ENCODE assay signal across 30 cellular contexts in the genomic region with DNA sequence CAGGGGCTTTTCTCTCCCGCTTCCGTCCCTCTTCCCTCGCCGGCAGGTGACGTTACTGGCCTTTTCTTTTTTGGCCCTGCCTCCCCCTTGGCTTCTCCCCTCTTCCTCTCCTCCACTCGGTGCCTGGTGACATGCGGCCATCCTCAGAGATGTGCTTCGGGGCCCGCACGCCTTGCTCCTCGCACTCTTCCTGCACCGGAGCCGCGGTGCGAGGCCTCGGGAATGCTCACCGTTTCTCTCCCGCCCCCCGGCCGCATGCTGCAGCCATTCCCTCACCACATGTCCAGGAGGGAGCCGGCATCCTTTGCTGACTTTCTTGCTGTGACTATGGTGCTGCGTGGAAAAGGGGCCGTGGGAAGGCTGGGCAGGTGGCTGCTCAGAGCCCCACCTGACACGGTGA.
"Had no signal": no experiment of that assay in that cellular context is flagged by ENCODE, and none has a peak within 500 bp of the region (broad histone marks: within the 10 kb centered on the region; RNA-seq: fewer than 3 reads in every experiment).

No MANE protein-coding gene starts in this region.

- H3K9me3 ChIP-seq: left lung, neutrophil, ovary, prostate gland, stomach, testis, thyroid gland, transverse colon, upper lobe of left lung had no signal

- ATAC-seq: left colon; left lung; naive thymus-derived CD8-positive, alpha-beta T cell; right cardiac atrium; sciatic nerve; stimulated activated memory B cell treated with anti-CD40 and anti-IgM and Interleukin-4, amounts not matched to agents 10 μg/mL and 1 μg/mL and 100 μg/mL, for 72 hours; stimulated activated naive CD8-positive, alpha-beta T cell treated with anti-CD3 and anti-CD28 coated beads, Interleukin-15, Interleukin-2, amounts not matched to agents 100 U/mL and 50 U/mL, for 24 hours had no signal

- H3K4me3 ChIP-seq: left lung, lung, ovary, prostate gland, stomach, testis, thyroid gland, transverse colon, upper lobe of left lung had no signal

- H3K4me3 Mint-ChIP-seq: immature natural killer cell; naive thymus-derived CD8-positive, alpha-beta T cell; nephron; neural crest cell; stimulated activated memory B cell treated with anti-CD40 and anti-IgM and Interleukin-4, amounts not matched to agents 10 μg/mL and 1 μg/mL and 100 μg/mL, for 72 hours had no signal

- H3K36me3 Mint-ChIP-seq: immature natural killer cell; stimulated activated memory B cell treated with anti-CD40 and anti-IgM and Interleukin-4, amounts not matched to agents 10 μg/mL and 1 μg/mL and 100 μg/mL, for 72 hours had no signal

- H3K9me3 Mint-ChIP-seq: immature natural killer cell; naive thymus-derived CD8-positive, alpha-beta T cell; nephron; neural crest cell; stimulated activated memory B cell treated with anti-CD40 and anti-IgM and Interleukin-4, amounts not matched to agents 10 μg/mL and 1 μg/mL and 100 μg/mL, for 72 hours had no signal

- DNase-seq: head of caudate nucleus; hippocampal formation; immature natural killer cell; kidney; left colon; mesendoderm; naive thymus-derived CD8-positive, alpha-beta T cell; occipital lobe; ovary; retina; right cardiac atrium; small intestine; stimulated activated CD4-positive, alpha-beta T cell treated with anti-CD3 and anti-CD28 coated beads, Interleukin-1b, Interleukin-23, amount 100 ng/mL, for 48 hours; stimulated activated CD4-positive, alpha-beta T cell treated with anti-CD3 and anti-CD28 coated beads, Interleukin-2, amount 100 ng/mL, for 48 hours; stimulated activated CD4-positive, alpha-beta T cell treated with anti-CD3 and anti-CD28 coated beads, Interleukin-4, amount 100 ng/mL, for 4 hours; stimulated activated CD8-positive, alpha-beta memory T cell treated with anti-CD3 and anti-CD28 coated beads, Interleukin-4, amount 100 ng/mL, for 48 hours; stimulated activated naive CD8-positive, alpha-beta T cell treated with anti-CD3 and anti-CD28 coated beads, Interleukin-15, Interleukin-2, amounts not matched to agents 100 U/mL and 50 U/mL, for 24 hours; stomach; testis; thyroid gland; transverse colon had no signal

- H3K27me3 Mint-ChIP-seq: naive thymus-derived CD8-positive, alpha-beta T cell had no signal

- H3K27ac Mint-ChIP-seq: immature natural killer cell; nephron; stimulated activated memory B cell treated with anti-CD40 and anti-IgM and Interleukin-4, amounts not matched to agents 10 μg/mL and 1 μg/mL and 100 μg/mL, for 72 hours had no signal

- H3K4me1 Mint-ChIP-seq: immature natural killer cell; neural crest cell; stimulated activated memory B cell treated with anti-CD40 and anti-IgM and Interleukin-4, amounts not matched to agents 10 μg/mL and 1 μg/mL and 100 μg/mL, for 72 hours had no signal

- H3K27me3 ChIP-seq: left lung, neutrophil, ovary, stomach, testis, thyroid gland, transverse colon, upper lobe of left lung had no signal

- H3K4me1 ChIP-seq: left lung, prostate gland, testis, thyroid gland had no signal

- H3K36me3 ChIP-seq: left lung, neutrophil, ovary, prostate gland, thyroid gland, upper lobe of left lung had no signal

- H3K27ac ChIP-seq: left lung, neutrophil, ovary, prostate gland, stomach, testis, thyroid gland, transverse colon, upper lobe of left lung had no signal
